ENCODE assay signal across 8 cellular contexts in genomic region chr3:128123538-128124368, GRCh38. TPM values are rescaled to one million over a fixed set of nuclear protein-coding genes. Genes with fewer than 3 reads are reported as not detected.
DNase-seq lines count a peak whose midpoint lies in the region; ATAC-seq and TF ChIP-seq lines count a peak whose summit lies in the region.

RUVBL1 (minus strand) TSS chr3:128123812; CDS start chr3:128123724, 88 bp downstream.

- peak within 1 kb of the TSS; percentile 75 for H3K9ac ChIP-seq in mucosa of stomach (ENCODE audit: low read length)

- TF ChIP-seq POLR2A in erythroblast (IDR thresholded peaks at IDR 0.05; ENCODE audit: low read length), result peak; percentile 87

- peaks cover 5% of the 10 kb centered on the region for H3K4me1 ChIP-seq in mucosa of stomach (ENCODE audit: control insufficient read depth, insufficient read depth, low read length)

- in situ Hi-C loops in KBM-7 (cut with MboI; ENCODE audit: low pct_unique_long_range_greater_than_20kb, low sequenced_read_pairs), result no loop called here

- no peaks in the 10 kb centered on the region for H3K9me3 ChIP-seq in mucosa of stomach (ENCODE audit: control insufficient read depth, low read length)

- H3K4me3 Mint-ChIP-seq in activated T-cell treated with anti-CD3 and anti-CD28 coated beads, Interleukin-2, amount 50 U/mL, for 24 hours, result peak within 1 kb of the TSS; percentile 99

- ATAC-seq in GM21717 (IDR thresholded peaks at IDR 0.05; ENCODE audit: unreplicated experiment), result peak; percentile 97

- no peaks in the 10 kb centered on the region for H3K36me3 ChIP-seq in mucosa of stomach (ENCODE audit: control insufficient read depth, insufficient read depth, low read length)

- peak within 1 kb of the TSS; percentile 72 for H3K4me3 ChIP-seq in mucosa of stomach (ENCODE audit: low read length)

- H3K9me3 Mint-ChIP-seq in activated T-cell treated with anti-CD3 and anti-CD28 coated beads, Interleukin-2, amount 50 U/mL, for 24 hours, result peaks cover 4% of the 10 kb centered on the region

- DNase-seq in DMS153 treated with DMSO at 0.1 percent for 48 hours (lab: John Stamatoyannopoulos, UW; ENCODE audit: unreplicated experiment) (peak; percentile 92), KBM-7 (peak; percentile 99), erythroblast (lab: John Stamatoyannopoulos, UW) (peak; percentile 97 to 98)
- DNase-seq in activated T-cell treated with anti-CD3 and anti-CD28 coated beads, Interleukin-2, amount 50 U/mL, for 24 hours, result peak; percentile 96
- peak; percentile 87 for DNase-seq in stimulated activated CD8-positive, alpha-beta memory T cell treated with anti-CD3 and anti-CD28 coated beads, Interleukin-7, amount 100 ng/mL, for 1 hour (ENCODE audit: low read depth in 2 of 2)

- peaks cover 28% of the 10 kb centered on the region for H3K4me1 Mint-ChIP-seq in activated T-cell treated with anti-CD3 and anti-CD28 coated beads, Interleukin-2, amount 50 U/mL, for 24 hours (ENCODE audit: low read depth)

- H3K27me3 ChIP-seq in mucosa of stomach (ENCODE audit: control insufficient read depth, insufficient read depth, low read length), result no peaks in the 10 kb centered on the region

- peaks cover 42% of the 10 kb centered on the region for H3K36me3 Mint-ChIP-seq in activated T-cell treated with anti-CD3 and anti-CD28 coated beads, Interleukin-2, amount 50 U/mL, for 24 hours (ENCODE audit: low read depth)

- H3K27me3 Mint-ChIP-seq in activated T-cell treated with anti-CD3 and anti-CD28 coated beads, Interleukin-2, amount 50 U/mL, for 24 hours, result no peaks in the 10 kb centered on the region

- peak within 1 kb of the TSS; percentile 98 for H3K27ac Mint-ChIP-seq in activated T-cell treated with anti-CD3 and anti-CD28 coated beads, Interleukin-2, amount 50 U/mL, for 24 hours

TF ChIP-seq in PFSK-1, 5 proteins besides CTCF, POLR2A, EP300 and RAD21:
- TF ChIP-seq POLR2AphosphoS5 (IDR thresholded peaks at IDR 0.05; ENCODE audit: low read depth, low read length) (peak; percentile 78), SIN3A (IDR thresholded peaks at IDR 0.05; ENCODE audit: borderline replicate concordance, insufficient read depth, low read length) (peak; percentile 75; the same call in 1 of the 2 replicates), TAF1 (IDR thresholded peaks at IDR 0.05; ENCODE audit: borderline replicate concordance, insufficient read depth, low read length) (peak; percentile 64; the same call in 1 of the 2 replicates), REST (IDR thresholded peaks at IDR 0.05; ENCODE audit: insufficient read depth in 1 of 2, low read depth in 2 of 2, low read length in 2 of 2) (peak in 1 of 2 experiments; percentile 15; a peak in 1 of 4 replicates), FOXP2 (optimal IDR thresholded peaks at IDR 0.05; ENCODE audit: borderline replicate concordance, extremely low read depth, extremely low read length, insufficient read depth) (no peak)

RNA-seq across cellular contexts. Expression of gene RUVBL1, which starts in this region (rescaled TPM):
- polyA plus RNA-seq in PFSK-1 (2012; ENCODE audit: insufficient read length, low read depth), result 99.5 TPM

Comparison
In these comparisons a context has a peak if more than half of its experiments do, and no peak if none do; other contexts are left out.
1. Peak in every context shown above with its lines: DNase-seq, ATAC-seq and H3K4me3 ChIP-seq.